8 cellular contexts compared by ENCODE assay signal in the genomic region with DNA sequence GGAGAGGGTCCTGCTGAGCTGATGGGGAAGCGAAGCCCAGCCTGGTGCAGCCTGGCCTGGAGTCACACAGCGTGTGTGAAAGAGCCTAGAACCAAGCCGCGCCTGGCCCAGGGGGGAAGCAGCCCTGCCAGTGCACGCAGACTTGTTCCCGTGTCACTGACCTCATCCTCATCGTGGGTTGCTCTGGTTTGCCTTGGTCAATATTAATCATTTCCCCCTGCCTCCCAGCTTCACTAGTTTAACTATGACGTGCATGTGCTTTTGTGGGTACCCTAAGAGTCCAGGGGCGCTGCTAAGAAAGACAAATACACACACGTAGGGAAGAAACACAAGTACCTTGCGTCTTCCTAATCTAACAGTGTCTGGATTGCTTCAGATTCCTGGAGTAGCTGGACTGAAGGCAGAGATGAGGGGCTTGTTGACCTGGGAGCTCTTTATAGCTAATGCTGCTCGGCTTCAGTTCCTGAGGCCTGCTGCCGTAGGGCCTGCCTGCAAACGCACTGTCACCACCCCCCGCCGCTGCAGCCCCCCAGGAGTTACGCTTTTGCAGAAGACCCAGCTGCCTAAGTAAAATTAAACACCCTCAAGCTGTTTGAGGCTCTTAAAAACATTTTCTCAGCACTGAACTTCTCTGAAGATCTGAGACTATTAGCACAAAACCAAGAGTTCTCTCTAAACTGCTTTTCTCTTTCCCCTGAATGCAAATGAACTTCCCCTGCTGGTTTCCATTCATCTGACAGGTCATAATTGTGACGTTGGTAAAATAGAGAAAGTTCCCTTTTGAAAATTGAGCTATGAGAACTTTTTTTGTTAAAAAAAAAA.
DNase-seq lines count a peak whose midpoint lies in the region; ATAC-seq and TF ChIP-seq lines count a peak whose summit lies in the region.

No MANE protein-coding gene starts in this region.

- DNase-seq in GM10266 (ENCODE audit: extremely low spot score), result peak; percentile 81
- DNase-seq in GM20000 (ENCODE audit: low spot score), result peak; percentile 83
- DNase-seq in anterior cingulate cortex (lab: John Stamatoyannopoulos, UW), result peak in 48 of 58 donors; percentile 5 to 84 (median 54)
- peak in 5 of 10 donors; percentile 23 to 55 (median 43) for DNase-seq in naive thymus-derived CD8-positive, alpha-beta T cell
- no peak for DNase-seq in DMS53 (lab: John Stamatoyannopoulos, UW)
- no peak for DNase-seq in NCI-H2107 treated with DMSO at 0.1 percent for 48 hours (lab: John Stamatoyannopoulos, UW; ENCODE audit: unreplicated experiment)
- no peak for DNase-seq in NCI-H2081 (lab: John Stamatoyannopoulos, UW)

- no peaks in the 10 kb centered on the region for H3K36me3 Mint-ChIP-seq in naive thymus-derived CD8-positive, alpha-beta T cell

- no peaks in the 10 kb centered on the region for H3K27me3 Mint-ChIP-seq in naive thymus-derived CD8-positive, alpha-beta T cell

- H3K4me1 Mint-ChIP-seq in naive thymus-derived CD8-positive, alpha-beta T cell, result peaks cover 29 to 82% (median 62%) of the 10 kb centered on the region in 4 donors

- peak; percentile 38 for ATAC-seq in HG03558 (IDR thresholded peaks at IDR 0.05; ENCODE audit: extremely low read depth, unreplicated experiment)
- peak; percentile 53 to 76 for ATAC-seq in naive thymus-derived CD8-positive, alpha-beta T cell

- peak overlapping the region; percentile 56 to 86 (median 76) for H3K4me3 Mint-ChIP-seq in naive thymus-derived CD8-positive, alpha-beta T cell

- TF ChIP-seq CTCF in GM10266 (IDR thresholded peaks at IDR 0.05; ENCODE audit: control insufficient read depth, insufficient read depth, low read depth, missing control alignments) (no peak), GM20000 (IDR thresholded peaks at IDR 0.05; ENCODE audit: extremely low read depth, missing control alignments) (no peak)

- peak overlapping the region; percentile 78 to 97 (median 91) for H3K27ac Mint-ChIP-seq in naive thymus-derived CD8-positive, alpha-beta T cell

- POLR2A ChIA-PET in naive thymus-derived CD8-positive, alpha-beta T cell (lab: Charles Lee), result interaction anchor here (0.6 to 1.4 kb wide), 4 partner anchors 45 to 177 kb away, joined by 3 to 6 read pairs (median 4); no protein-coding TSS in a partner anchor

- H3K9me3 Mint-ChIP-seq in naive thymus-derived CD8-positive, alpha-beta T cell, result no peaks in the 10 kb centered on the region

Comparison
In these comparisons a context has a peak if more than half of its experiments do, and no peak if none do; other contexts are left out.
1. DNase-seq: peak in GM10266 (single experiment), GM20000 (single experiment) and anterior cingulate cortex (48 of 58); none in DMS53 (single experiment), NCI-H2107 treated with DMSO at 0.1 percent for 48 hours (single experiment) and NCI-H2081 (0 of 2).